In the genomic region with DNA sequence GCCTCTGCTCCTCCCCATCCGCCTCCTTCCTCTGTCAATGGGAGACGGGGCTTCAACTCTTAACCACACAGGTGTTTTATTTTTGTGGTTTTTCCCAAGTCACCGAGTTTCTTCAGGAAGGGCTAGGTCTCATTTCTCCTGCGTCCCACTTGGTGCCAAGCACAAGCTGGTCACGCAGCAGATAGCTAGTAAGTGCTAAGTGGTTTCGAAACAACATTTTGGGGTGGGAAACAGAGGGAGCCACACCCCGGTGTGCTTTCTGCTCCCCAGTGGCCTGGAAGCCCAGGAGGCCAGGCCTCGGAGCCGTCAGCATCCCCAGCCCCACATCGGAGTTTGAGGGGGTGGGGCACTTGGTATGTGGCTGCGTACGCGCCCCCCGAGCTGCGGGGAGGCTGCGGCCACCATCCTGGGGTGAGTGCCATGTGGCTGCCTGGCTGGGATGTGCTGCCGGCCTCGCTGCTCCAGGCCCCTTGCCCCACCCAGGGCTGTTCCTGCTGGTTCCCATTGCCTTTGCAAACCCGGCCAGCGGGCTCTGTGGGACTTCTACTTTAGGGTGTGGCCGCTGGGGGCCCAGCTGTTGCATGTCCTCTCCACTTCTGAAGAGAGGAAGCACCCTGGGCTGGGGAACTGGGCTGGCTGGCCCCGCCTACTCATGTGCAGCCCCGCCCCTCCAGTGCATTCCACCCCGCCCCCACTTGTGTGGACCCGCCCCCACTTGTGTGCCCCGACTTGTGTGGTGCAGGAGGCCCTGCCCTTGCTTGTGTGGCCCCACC, we compare ENCODE assay signal across 8 cellular contexts. TPM values are rescaled to one million over a fixed set of nuclear protein-coding genes. Genes with fewer than 3 reads are reported as not detected.
DNase-seq lines count a peak whose midpoint lies in the region; ATAC-seq and TF ChIP-seq lines count a peak whose summit lies in the region.

No MANE protein-coding gene starts in this region.

- ATAC-seq in heart left ventricle: peak in 3 of 4 donors; percentile 43 to 64 (median 58)
- ATAC-seq in upper lobe of left lung (ENCODE audit: low FRiP score in 2 of 2): peak; percentile 56 to 73
- no peak for ATAC-seq in GM18861 (IDR thresholded peaks at IDR 0.05; ENCODE audit: unreplicated experiment)
- ATAC-seq in HG02571 (IDR thresholded peaks at IDR 0.05; ENCODE audit: unreplicated experiment): no peak

- no peak for TF ChIP-seq EP300 in upper lobe of left lung (IDR thresholded peaks at IDR 0.05)

- intact Hi-C loops in heart left ventricle (cut with DNase I): loop anchor here in 2 of 10 donors (10.0 kb wide), 1 partner anchor 666 kb away; no protein-coding TSS in a partner anchor

- peaks cover 0 to 24% (median 3%) of the 10 kb centered on the region in 12 donors for H3K4me1 ChIP-seq in heart left ventricle
- H3K4me1 ChIP-seq in upper lobe of left lung: peaks cover 26 to 70% (median 54%) of the 10 kb centered on the region in 4 donors

- no peaks in the 10 kb centered on the region for H3K9me3 ChIP-seq in heart left ventricle
- no peaks in the 10 kb centered on the region for H3K9me3 ChIP-seq in upper lobe of left lung

- H3K4me3 ChIP-seq in heart left ventricle: no peak overlapping the region
- H3K4me3 ChIP-seq in upper lobe of left lung: peak overlapping the region in 1 of 4 donors; percentile 4

- H3K27me3 ChIP-seq in heart left ventricle (no peaks in the 10 kb centered on the region), upper lobe of left lung (no peaks in the 10 kb centered on the region)

- TF ChIP-seq CTCF in heart left ventricle (IDR thresholded peaks at IDR 0.05): no peak
- TF ChIP-seq CTCF in upper lobe of left lung (IDR thresholded peaks at IDR 0.05): no peak

- peaks cover 0 to 34% (median 9%) of the 10 kb centered on the region in 9 donors for H3K36me3 ChIP-seq in heart left ventricle
- H3K36me3 ChIP-seq in upper lobe of left lung: peaks cover 0 to 48% (median 31%) of the 10 kb centered on the region in 4 donors

- WGBS in heart left ventricle, 4 donors: 71 to 83% (median 81%) methylated on average over 18 to 26 of the region's 26 CpGs
- WGBS in upper lobe of left lung, 2 donors: 44 to 64% methylated on average over 11 to 13 of the region's 26 CpGs

- H3K27ac ChIP-seq in heart left ventricle (no peak overlapping the region), upper lobe of left lung (peak overlapping the region; percentile 69 to 77 (median 70))

- no peak for TF ChIP-seq POLR2A in heart left ventricle (IDR thresholded peaks at IDR 0.05)
- no peak for TF ChIP-seq POLR2A in upper lobe of left lung (IDR thresholded peaks at IDR 0.05)

- DNase-seq in activated T-cell treated with anti-CD3 and anti-CD28 coated beads for 1 hour (ENCODE audit: low read depth) (peak; percentile 17), activated T-cell treated with anti-CD3 and anti-CD28 coated beads for 4 hours (no peak), heart left ventricle (peak; percentile 29 to 85 (median 65)), upper lobe of left lung (peak; percentile 91 to 92), hippocampal formation (lab: John Stamatoyannopoulos, UW) (no peak)
- DNase-seq in activated CD4-positive, alpha-beta T cell treated with anti-CD3 and anti-CD28 coated beads for 48 hours: peak; percentile 54

RNA-seq across cellular contexts. Expression of a gene that starts 55.6 kb away (rescaled TPM):
- 10 to 100 TPM in 8 of 9 donors, 1 to 10 TPM in 1; 8.9 to 30.2 (median 18.8) TPM for total RNA-seq in heart left ventricle
- 10 to 100 TPM; 15.3 to 18.5 TPM for polyA plus RNA-seq in heart left ventricle
- 100 to 1,000 TPM in 5 of 6 donors, 10 to 100 TPM in 1; 90.7 to 231 (median 123) TPM for total RNA-seq in upper lobe of left lung

Comparison
In these comparisons a context has a peak if more than half of its experiments do, and no peak if none do; other contexts are left out.
1. DNase-seq: peak in activated T-cell treated with anti-CD3 and anti-CD28 coated beads for 1 hour (single experiment), activated CD4-positive, alpha-beta T cell treated with anti-CD3 and anti-CD28 coated beads for 48 hours (single experiment), heart left ventricle (5 of 5) and upper lobe of left lung (2 of 2); none in activated T-cell treated with anti-CD3 and anti-CD28 coated beads for 4 hours (single experiment) and hippocampal formation (0 of 2).
2. ATAC-seq: peak in heart left ventricle (3 of 4) and upper lobe of left lung (2 of 2); none in GM18861 (single experiment) and HG02571 (single experiment).
3. H3K27ac ChIP-seq: peak in upper lobe of left lung (4 of 4); none in heart left ventricle (0 of 12).